Comparison of ENCODE assay signal across 1 cellular context in genomic region chr14:69690042-69690441, GRCh38.
TF ChIP-seq lines count a peak whose summit lies in the region.

No MANE protein-coding gene starts in this region.

TF ChIP-seq in HepG2, 621 proteins besides CTCF, POLR2A, EP300 and RAD21 (continued from another document):
- TF ChIP-seq FOXP1 (IDR thresholded peaks at IDR 0.05) = no peak
- peak; percentile 87 for TF ChIP-seq FOXP1 (CRISPR knock-in tag; IDR thresholded peaks at IDR 0.05)
- TF ChIP-seq ZNF205 (CRISPR knock-in tag; IDR thresholded peaks at IDR 0.05) = peak; percentile 37; the same call in 1 of the 2 replicates
- no peak for TF ChIP-seq ZNF33A (CRISPR knock-in tag; IDR thresholded peaks at IDR 0.05; ENCODE audit: borderline replicate concordance)
- TF ChIP-seq NR2F6 (IDR thresholded peaks at IDR 0.05) = peak; percentile 67
- TF ChIP-seq NR2F6 (CRISPR knock-in tag; IDR thresholded peaks at IDR 0.05) = peak; percentile 70
- peak; percentile 78; the same call in 1 of the 2 replicates for TF ChIP-seq PHF21A (CRISPR knock-in tag; IDR thresholded peaks at IDR 0.05)
- TF ChIP-seq HMG20A (CRISPR knock-in tag; IDR thresholded peaks at IDR 0.05; ENCODE audit: borderline replicate concordance) = peak; percentile 63; the same call in 1 of the 2 replicates
- TF ChIP-seq MXI1 (IDR thresholded peaks at IDR 0.05; ENCODE audit: borderline replicate concordance, low read depth, low read length) = peak; percentile 81; the same call in 2 of the 3 replicates
- peak; percentile 89 for TF ChIP-seq FOXA3 (CRISPR knock-in tag; IDR thresholded peaks at IDR 0.05)
- TF ChIP-seq ZNF317 (CRISPR knock-in tag; IDR thresholded peaks at IDR 0.05) = peak; percentile 67; the same call in 1 of the 2 replicates
- peak; percentile 74 for TF ChIP-seq MTA1 (CRISPR knock-in tag; IDR thresholded peaks at IDR 0.05; ENCODE audit: borderline replicate concordance)
- TF ChIP-seq SMC3 (IDR thresholded peaks at IDR 0.05; ENCODE audit: low read length) = peak; percentile 12; the same call in 1 of the 2 replicates
- peak; percentile 81 for TF ChIP-seq SALL1 (CRISPR knock-in tag; IDR thresholded peaks at IDR 0.05)
- TF ChIP-seq ZNF3 (CRISPR knock-in tag; IDR thresholded peaks at IDR 0.05) = peak; percentile 93
- 0 out of 2 replicates have a peak, but pooled peaks have one; percentile 43 for TF ChIP-seq ARID2 (CRISPR knock-in tag; IDR thresholded peaks at IDR 0.05; ENCODE audit: borderline replicate concordance)
- peak; percentile 58; the same call in 1 of the 2 replicates for TF ChIP-seq ZFP91 (CRISPR knock-in tag; IDR thresholded peaks at IDR 0.05; ENCODE audit: borderline replicate concordance)
- no peak for TF ChIP-seq ZNF589 (CRISPR knock-in tag; conservative IDR thresholded peaks at IDR 0.05)
- no peak for TF ChIP-seq ZFYVE20 (CRISPR knock-in tag; IDR thresholded peaks at IDR 0.05; ENCODE audit: borderline replicate concordance, low read depth)
- peak; percentile 38 for TF ChIP-seq PATZ1 (CRISPR knock-in tag; IDR thresholded peaks at IDR 0.05)
- TF ChIP-seq HMGXB4 (CRISPR knock-in tag; IDR thresholded peaks at IDR 0.05; ENCODE audit: borderline replicate concordance in 1 of 2, low read depth in 1 of 2) = 0 out of 4 replicates have a peak, but pooled peaks of 1 of the 2 experiments have one; percentile 11
- peak; percentile 47; the same call in 1 of the 2 replicates for TF ChIP-seq IRF2 (CRISPR knock-in tag; IDR thresholded peaks at IDR 0.05)
- TF ChIP-seq SOX5 (CRISPR knock-in tag; IDR thresholded peaks at IDR 0.05; ENCODE audit: borderline replicate concordance) = peak; percentile 83
- 0 out of 2 replicates have a peak, but pooled peaks have one; percentile 29 for TF ChIP-seq ADNP (CRISPR knock-in tag; IDR thresholded peaks at IDR 0.05)
- no peak for TF ChIP-seq MIER2 (CRISPR knock-in tag; IDR thresholded peaks at IDR 0.05)
- TF ChIP-seq RCOR2 (CRISPR knock-in tag; IDR thresholded peaks at IDR 0.05) = peak; percentile 78; the same call in 1 of the 2 replicates
- TF ChIP-seq E2F2 (CRISPR knock-in tag; IDR thresholded peaks at IDR 0.05; ENCODE audit: borderline replicate concordance) = no peak
- TF ChIP-seq ZBTB7B (CRISPR knock-in tag; IDR thresholded peaks at IDR 0.05) = peak; percentile 50; the same call in 1 of the 2 replicates
